1 cellular context compared by ENCODE assay signal in genomic region chr16:50709980-50710379, GRCh38.
TF ChIP-seq lines count a peak whose summit lies in the region.

No MANE protein-coding gene starts in this region.

TF ChIP-seq in H1, 55 proteins besides CTCF, POLR2A, EP300 and RAD21:
- TF ChIP-seq SIX5 (IDR thresholded peaks at IDR 0.05; ENCODE audit: low read depth, low read length) (no peak), NANOG (IDR thresholded peaks at IDR 0.05; ENCODE audit: insufficient read depth, low read depth, low read length, poor library complexity, severe bottlenecking) (no peak), TAF7 (optimal IDR thresholded peaks at IDR 0.05; ENCODE audit: borderline replicate concordance, low read depth, low read length) (no peak), CHD7 (IDR thresholded peaks at IDR 0.05; ENCODE audit: insufficient replicate concordance, low read length) (no peak), EGR1 (IDR thresholded peaks at IDR 0.05; ENCODE audit: borderline replicate concordance, low read depth, low read length) (no peak), SRF (IDR thresholded peaks at IDR 0.05; ENCODE audit: low read depth, low read length) (no peak), TAF1 (IDR thresholded peaks at IDR 0.05; ENCODE audit: low read depth, low read length) (no peak), SP1 (IDR thresholded peaks at IDR 0.05; ENCODE audit: low read depth, low read length) (no peak), NRF1 (IDR thresholded peaks at IDR 0.05; ENCODE audit: low read depth, low read length) (no peak), CEBPB (IDR thresholded peaks at IDR 0.05; ENCODE audit: low read depth, low read length) (no peak), TEAD4 (IDR thresholded peaks at IDR 0.05; ENCODE audit: low read depth, low read length) (no peak), SUZ12 (IDR thresholded peaks at IDR 0.05; ENCODE audit: low read length) (no peak)
